ENCODE assay signal across 14 cellular contexts in genomic region chr7:130989006-130989795, GRCh38.
DNase-seq lines count a peak whose midpoint lies in the region; ATAC-seq and TF ChIP-seq lines count a peak whose summit lies in the region.
"Had no signal": no experiment of that assay in that cellular context is flagged by ENCODE, and none has a peak within 500 bp of the region (broad histone marks: within the 10 kb centered on the region; RNA-seq: fewer than 3 reads in every experiment).

No MANE protein-coding gene starts in this region.

- no peaks in the 10 kb centered on the region for H3K27me3 Mint-ChIP-seq in central memory CD8-positive, alpha-beta T cell
- H3K27me3 Mint-ChIP-seq in neural progenitor cell (ENCODE audit: insufficient read depth, low read depth) = no peaks in the 10 kb centered on the region

- peak overlapping the region; percentile 53 for H3K27ac ChIP-seq in 22Rv1
- H3K27ac ChIP-seq in HEK293 (ENCODE audit: extremely low read depth, low read depth, low read length) = no peak overlapping the region
- H3K27ac ChIP-seq in neural progenitor cell = no peak overlapping the region
- H3K27ac ChIP-seq: hepatocyte had no signal

- H3K36me3 ChIP-seq in HEK293 (ENCODE audit: control insufficient read depth in 2 of 2, insufficient read depth in 1 of 2, low read length in 2 of 2) = no peaks in the 10 kb centered on the region
- no peaks in the 10 kb centered on the region for H3K36me3 ChIP-seq in neural progenitor cell
- H3K36me3 ChIP-seq: BE2C had no signal

- peak overlapping the region; percentile 48 for H3K4me3 Mint-ChIP-seq in central memory CD8-positive, alpha-beta T cell
- no peak overlapping the region for H3K4me3 Mint-ChIP-seq in neural progenitor cell

- peak overlapping the region; percentile 96 for H3K27ac Mint-ChIP-seq in central memory CD8-positive, alpha-beta T cell (ENCODE audit: low read depth)
- H3K27ac Mint-ChIP-seq in neural progenitor cell = peak overlapping the region; percentile 42

- CTCF ChIA-PET in HEK293 (lab: Yijun Ruan, JAX) = interaction anchor here (0.6 to 2.0 kb wide), 5 partner anchors 51 to 125 kb away, joined by 4 to 11 read pairs (median 5); no protein-coding TSS in a partner anchor

- H3K9me3 ChIP-seq in HEK293 (ENCODE audit: control insufficient read depth, insufficient read depth, low read depth, low read length) (no peaks in the 10 kb centered on the region), neural progenitor cell (ENCODE audit: low read depth) (no peaks in the 10 kb centered on the region)
- H3K9me3 ChIP-seq: BE2C had no signal

- H3K4me2 ChIP-seq in neural progenitor cell = no peak overlapping the region
- H3K4me2 ChIP-seq: hepatocyte had no signal

- no peak overlapping the region for H3K4me3 ChIP-seq in HEK293 (ENCODE audit: low read depth, low read length)
- no peak overlapping the region for H3K4me3 ChIP-seq in neural progenitor cell
- H3K4me3 ChIP-seq: hepatocyte had no signal

- peaks cover 55% of the 10 kb centered on the region for H3K36me3 Mint-ChIP-seq in central memory CD8-positive, alpha-beta T cell (ENCODE audit: insufficient read depth)
- no peaks in the 10 kb centered on the region for H3K36me3 Mint-ChIP-seq in neural progenitor cell

- H3K4me1 Mint-ChIP-seq in central memory CD8-positive, alpha-beta T cell = peaks cover 71% of the 10 kb centered on the region
- peaks cover 21% of the 10 kb centered on the region for H3K4me1 Mint-ChIP-seq in neural progenitor cell

- no peaks in the 10 kb centered on the region for H3K27me3 ChIP-seq in neural progenitor cell
- H3K27me3 ChIP-seq: BE2C, hepatocyte had no signal

- ATAC-seq in central memory CD8-positive, alpha-beta T cell (replicated peaks; ENCODE audit: extremely low read depth, poor library complexity, severe bottlenecking) = peak; percentile 35
- no peak for ATAC-seq in GM18498 (IDR thresholded peaks at IDR 0.05; ENCODE audit: unreplicated experiment)
- ATAC-seq in GM21360 (IDR thresholded peaks at IDR 0.05; ENCODE audit: unreplicated experiment) = no peak

- no peaks in the 10 kb centered on the region for H4K20me1 ChIP-seq in neural progenitor cell (ENCODE audit: low read depth)

- no peaks in the 10 kb centered on the region for H3K79me2 ChIP-seq in neural progenitor cell (ENCODE audit: low read depth)
- H3K79me2 ChIP-seq: hepatocyte had no signal

- H3K9me3 Mint-ChIP-seq in central memory CD8-positive, alpha-beta T cell = no peaks in the 10 kb centered on the region
- no peaks in the 10 kb centered on the region for H3K9me3 Mint-ChIP-seq in neural progenitor cell

- POLR2A ChIA-PET in HEK293 (lab: Yijun Ruan, JAX) = interaction anchor here (0.7 kb wide), 1 partner anchor 15 kb away, joined by 3 read pairs; no protein-coding TSS in a partner anchor

- H3K4me1 ChIP-seq in HEK293 (ENCODE audit: control insufficient read depth, insufficient read depth, low read length) = peaks cover under 1% of the 10 kb centered on the region; the same call in 1 of the 2 replicates
- H3K4me1 ChIP-seq in neural progenitor cell = no peaks in the 10 kb centered on the region

- DNase-seq in central memory CD8-positive, alpha-beta T cell (ENCODE audit: low spot score in 2 of 2) = no peak
- DNase-seq in neural progenitor cell (ENCODE audit: low spot score) = no peak
- no peak for DNase-seq in COLO668 (lab: John Stamatoyannopoulos, UW; ENCODE audit: unreplicated experiment)
- no peak for DNase-seq in NCI-H2227 (lab: John Stamatoyannopoulos, UW; ENCODE audit: unreplicated experiment)
- DNase-seq: BE2C; effector CD4-positive, alpha-beta T cell; MV-4-11; NCI-H526; Right ventricle myocardium superior had no signal

- H2AFZ ChIP-seq in neural progenitor cell (replicated peaks) = no peak overlapping the region
- H2AFZ ChIP-seq: hepatocyte had no signal

- no peak overlapping the region for H3K9ac ChIP-seq in neural progenitor cell

- TF ChIP-seq CTCF in 22Rv1 (IDR thresholded peaks at IDR 0.05) = no peak
- TF ChIP-seq CTCF in HEK293 (tag by site-specific recombination; IDR thresholded peaks at IDR 0.05) = no peak
- TF ChIP-seq CTCF in neural progenitor cell (IDR thresholded peaks at IDR 0.05) = no peak

- no peaks in the 10 kb centered on the region for H3F3A ChIP-seq in neural progenitor cell (ENCODE audit: low read depth)

TF ChIP-seq in HEK293, 187 proteins besides CTCF, POLR2A, EP300 and RAD21:
- TF ChIP-seq ZNF324 (tag by site-specific recombination; IDR thresholded peaks at IDR 0.05) (no peak), ZFHX2 (tag by site-specific recombination; conservative IDR thresholded peaks at IDR 0.05) (peak; percentile 26; the same call in 1 of the 2 replicates)
